Comparison of ENCODE assay signal across 13 cellular contexts in the genomic region with DNA sequence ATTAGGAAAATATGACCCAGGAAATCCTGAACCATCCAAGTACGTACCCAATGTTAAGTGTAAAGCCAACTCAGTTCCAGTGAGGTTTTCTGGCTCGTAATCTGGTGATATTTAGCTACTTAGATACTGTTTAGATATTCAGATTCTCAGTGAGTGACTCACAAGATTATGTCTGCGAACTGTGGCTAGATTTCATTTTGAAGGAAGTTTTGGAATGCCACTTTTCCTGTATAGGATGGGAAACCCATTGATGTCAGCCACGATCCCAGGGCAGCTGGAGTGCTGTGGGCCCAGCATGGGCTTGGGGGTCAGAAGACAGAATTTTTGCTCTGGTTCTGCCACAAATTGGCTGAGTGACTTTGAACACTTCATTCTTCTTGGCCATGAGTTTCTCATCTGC.
A peak's percentile ranks its signal among the peaks of the same experiment; 100 is the strongest.
DNase-seq lines count a peak whose midpoint lies in the region; ATAC-seq, FAIRE-seq and TF ChIP-seq lines count a peak whose summit lies in the region.
"Had no signal": no experiment of that assay in that cellular context is flagged by ENCODE, and none has a peak within 500 bp of the region (broad histone marks: within the 10 kb centered on the region; RNA-seq: fewer than 3 reads in every experiment).

No MANE protein-coding gene starts in this region.

- H3K4me1 ChIP-seq in ascending aorta (peaks cover 3 to 45% of the 10 kb centered on the region in 2 donors), body of pancreas (no peaks in the 10 kb centered on the region)

- H3K27ac ChIP-seq in ascending aorta (peak overlapping the region; percentile 20 to 30), body of pancreas (no peak overlapping the region)
- H3K27ac ChIP-seq: spleen had no signal

- ATAC-seq in GM18502 (IDR thresholded peaks at IDR 0.05; ENCODE audit: poor library complexity, unreplicated experiment) (no peak), body of pancreas (no peak), GM21576 (IDR thresholded peaks at IDR 0.05; ENCODE audit: unreplicated experiment) (no peak)
- ATAC-seq: stimulated activated memory B cell treated with anti-CD40 and anti-IgM and Interleukin-4, amounts not matched to agents 10 μg/mL and 1 μg/mL and 100 μg/mL, for 72 hours had no signal

- no peak for TF ChIP-seq CTCF in ascending aorta (IDR thresholded peaks at IDR 0.05)
- TF ChIP-seq CTCF in body of pancreas (IDR thresholded peaks at IDR 0.05), result no peak

- TF ChIP-seq POLR2A in H54 (IDR thresholded peaks at IDR 0.05; ENCODE audit: low read depth, low read length) (no peak), body of pancreas (IDR thresholded peaks at IDR 0.05) (no peak)

- DNase-seq in H54 (ENCODE audit: insufficient read length, low spot score) (peak; percentile 12), ascending aorta (ENCODE audit: low spot score in 2 of 2) (peak in 1 of 2 donors; percentile 25), glomerular endothelial cell (ENCODE audit: extremely low read depth, low read depth, low spot score) (peak; percentile 98), stromal cell of bone marrow (ENCODE audit: low read depth) (peak; percentile 65), cerebellar cortex (ENCODE audit: low spot score) (no peak), body of pancreas (no peak)
- DNase-seq: activated T-cell treated with anti-CD3 and anti-CD28 coated beads, Interleukin-2, amount 50 U/mL, for 1 hour; effector CD8-positive, alpha-beta T cell; NCI-H446 treated with DMSO at 0.1 percent for 48 hours; spleen had no signal

- H3K4me3 ChIP-seq in ascending aorta (no peak overlapping the region), body of pancreas (no peak overlapping the region)
- H3K4me3 ChIP-seq: spleen had no signal

- H3K9me3 ChIP-seq in ascending aorta (no peaks in the 10 kb centered on the region), body of pancreas (no peaks in the 10 kb centered on the region)
- H3K9me3 ChIP-seq: spleen had no signal

- WGBS in body of pancreas, 2 donors, result 83 to 88% methylated on average over 4 of the region's 4 CpGs

- H3K36me3 ChIP-seq in ascending aorta (no peaks in the 10 kb centered on the region), body of pancreas (replicated peaks in 1 of 2; ENCODE audit: insufficient read depth in 1 of 2, low read depth in 2 of 2) (no peaks in the 10 kb centered on the region)
- H3K36me3 ChIP-seq: spleen had no signal

- H3K27me3 ChIP-seq in ascending aorta (no peaks in the 10 kb centered on the region), body of pancreas (no peaks in the 10 kb centered on the region)

- FAIRE-seq in H54 (lab: Jason Lieb, UNC), result peak; percentile 83

- intact Hi-C loops in ascending aorta (cut with DNase I) (no loop called here), body of pancreas (cut with DNase I) (no loop called here)

Comparison
In these comparisons a context has a peak if more than half of its experiments do, and no peak if none do; other contexts are left out.
1. DNase-seq: peak in H54 (single experiment), glomerular endothelial cell (single experiment) and stromal cell of bone marrow (single experiment); none in cerebellar cortex (single experiment) and body of pancreas (0 of 4).
2. H3K27ac ChIP-seq: peak in ascending aorta (2 of 2); none in body of pancreas (0 of 4).